In genomic region chr9:36207546-36208012, GRCh38 we compare ENCODE assay signal across 8 cellular contexts. TPM values are rescaled to one million over a fixed set of nuclear protein-coding genes. Genes with fewer than 3 reads are reported as not detected.
DNase-seq lines count a peak whose midpoint lies in the region; ATAC-seq and TF ChIP-seq lines count a peak whose summit lies in the region.

No MANE protein-coding gene starts in this region.

- TF ChIP-seq CTCF in thoracic aorta (IDR thresholded peaks at IDR 0.05), result no peak

- no peaks in the 10 kb centered on the region for H3K9me3 ChIP-seq in thoracic aorta

- H3K4me1 Mint-ChIP-seq in activated naive CD4-positive, alpha-beta T cell treated with anti-CD3 and anti-CD28 coated beads, Interleukin-2, amount 50 U/mL, for 24 hours, result peaks cover 54% of the 10 kb centered on the region

- no peaks in the 10 kb centered on the region for H3K27me3 Mint-ChIP-seq in activated naive CD4-positive, alpha-beta T cell treated with anti-CD3 and anti-CD28 coated beads, Interleukin-2, amount 50 U/mL, for 24 hours

- peaks cover 40% of the 10 kb centered on the region for H3K36me3 ChIP-seq in thoracic aorta

- H3K36me3 Mint-ChIP-seq in activated naive CD4-positive, alpha-beta T cell treated with anti-CD3 and anti-CD28 coated beads, Interleukin-2, amount 50 U/mL, for 24 hours, result peaks cover 9% of the 10 kb centered on the region

- H3K27ac ChIP-seq in layer of hippocampus (ENCODE audit: low read depth, low read length) (peak overlapping the region; percentile 87), thoracic aorta (peak overlapping the region; percentile 43 to 71)

- H3K4me3 ChIP-seq in thoracic aorta, result no peak overlapping the region

- H3K27ac Mint-ChIP-seq in activated naive CD4-positive, alpha-beta T cell treated with anti-CD3 and anti-CD28 coated beads, Interleukin-2, amount 50 U/mL, for 24 hours, result peak overlapping the region; percentile 85

- H3K4me3 Mint-ChIP-seq in activated naive CD4-positive, alpha-beta T cell treated with anti-CD3 and anti-CD28 coated beads, Interleukin-2, amount 50 U/mL, for 24 hours, result peak overlapping the region; percentile 16

- no peaks in the 10 kb centered on the region for H3K9me3 Mint-ChIP-seq in activated naive CD4-positive, alpha-beta T cell treated with anti-CD3 and anti-CD28 coated beads, Interleukin-2, amount 50 U/mL, for 24 hours

- H3K4me1 ChIP-seq in thoracic aorta (ENCODE audit: control insufficient read depth in 1 of 2, low read depth in 2 of 2), result peaks cover 28 to 52% of the 10 kb centered on the region in 2 donors

- H3K27me3 ChIP-seq in layer of hippocampus (ENCODE audit: control insufficient read depth, insufficient read depth, low read length) (no peaks in the 10 kb centered on the region), thoracic aorta (replicated peaks; ENCODE audit: insufficient read depth) (no peaks in the 10 kb centered on the region)

- ATAC-seq in thoracic aorta (ENCODE audit: insufficient number of reproducible peaks, low FRiP score, low read depth) (no peak), HG03460 (IDR thresholded peaks at IDR 0.05; ENCODE audit: unreplicated experiment) (no peak)

- no peak for DNase-seq in activated naive CD4-positive, alpha-beta T cell treated with anti-CD3 and anti-CD28 coated beads, Interleukin-2, amount 50 U/mL, for 16 hours
- DNase-seq in amniotic epithelial cell (ENCODE audit: low read depth) (peak; percentile 75), thoracic aorta (ENCODE audit: low spot score) (no peak), activated gamma-delta T cell treated with Interleukin-2 at 50 U/mL for 16 hours (no peak), ureter (ENCODE audit: low spot score) (no peak)

RNA-seq across cellular contexts. Expression of gene CLTA, which starts 16.9 kb away (rescaled TPM):
- 100 to 1,000 TPM; 127 to 145 TPM for total RNA-seq in thoracic aorta
- total RNA-seq in ureter, result 170 TPM

RNA-seq across cellular contexts. Expression of gene CCIN, which starts 38.4 kb away (rescaled TPM):
- total RNA-seq in thoracic aorta, result 1 to 10 TPM; 1.6 to 2.3 TPM
- not detected for total RNA-seq in ureter

RNA-seq across cellular contexts. Expression of gene GNE, which starts 50.7 kb away (rescaled TPM):
- total RNA-seq in thoracic aorta (10 to 100 TPM; 23.3 to 26.1 TPM), ureter (19.3 TPM)
